Comparison of ENCODE assay signal across 11 cellular contexts in genomic region chrX:40100537-40101429, GRCh38. TPM values are rescaled to one million over a fixed set of nuclear protein-coding genes. Genes with fewer than 3 reads are reported as not detected.
DNase-seq lines count a peak whose midpoint lies in the region; ATAC-seq and TF ChIP-seq lines count a peak whose summit lies in the region.
"Had no signal": no experiment of that assay in that cellular context is flagged by ENCODE, and none has a peak within 500 bp of the region (broad histone marks: within the 10 kb centered on the region; RNA-seq: fewer than 3 reads in every experiment).

No MANE protein-coding gene starts in this region.

- H3K9me2 ChIP-seq in OCI-LY7 (ENCODE audit: insufficient read depth, low read length) = no peaks in the 10 kb centered on the region

- CTCF ChIA-PET in HEK293 (lab: Yijun Ruan, JAX) (interaction anchor here (0.6 kb wide), 1 partner anchor 169 kb away, joined by 3 read pairs; no protein-coding TSS in a partner anchor), OCI-LY7 (lab: Charles Lee; ENCODE audit: unreplicated experiment) (no interaction called here)

- intact Hi-C loops in OCI-LY7 (cut with micrococcal nuclease; ENCODE audit: unreplicated experiment) (no loop called here), stomach (cut with DNase I; ENCODE audit: low total_unique reads) (no loop called here)

- H3K4me1 ChIP-seq in HEK293 (ENCODE audit: control insufficient read depth, insufficient read depth, low read length) (peaks cover 20% of the 10 kb centered on the region), OCI-LY7 (ENCODE audit: insufficient read depth, low read length, poor library complexity, severe bottlenecking) (peaks cover 57% of the 10 kb centered on the region), gastroesophageal sphincter (peaks cover 0 to 29% (median 7%) of the 10 kb centered on the region in 3 donors), stomach (peaks cover 9 to 66% (median 35%) of the 10 kb centered on the region in 4 donors)

- H4K20me1 ChIP-seq in OCI-LY7 (ENCODE audit: insufficient read depth, low read length) = no peaks in the 10 kb centered on the region

- peak overlapping the region; percentile 96 for H3K4me2 ChIP-seq in OCI-LY7 (ENCODE audit: low read length)

- H3K79me2 ChIP-seq in OCI-LY7 (ENCODE audit: insufficient read depth, low read depth, low read length) = peaks cover 5% of the 10 kb centered on the region; the same call in 1 of the 2 replicates

- ATAC-seq in gastroesophageal sphincter = no peak
- ATAC-seq: naive thymus-derived CD4-positive, alpha-beta T cell had no signal

- DNase-seq in OCI-LY7 (ENCODE audit: low spot score) (no peak), stomach (no peak), cerebellar nuclear complex (lab: John Stamatoyannopoulos, UW) (no peak), amygdala (lab: John Stamatoyannopoulos, UW) (no peak)
- no peak for DNase-seq in activated effector memory CD4-positive, alpha-beta T cell treated with Interleukin-2 at 50 U/mL for 16 hours
- DNase-seq: DMS 273 treated with DMSO at 0.1 percent for 48 hours; naive thymus-derived CD4-positive, alpha-beta T cell; stimulated activated naive CD4-positive, alpha-beta T cell; SW 1271 had no signal

- H3K36me3 ChIP-seq in HEK293 (ENCODE audit: control insufficient read depth in 2 of 2, insufficient read depth in 1 of 2, low read length in 2 of 2) (no peaks in the 10 kb centered on the region), OCI-LY7 (ENCODE audit: insufficient read depth, low read length) (no peaks in the 10 kb centered on the region), gastroesophageal sphincter (no peaks in the 10 kb centered on the region), stomach (no peaks in the 10 kb centered on the region)

- no peaks in the 10 kb centered on the region for H3K27me3 ChIP-seq in gastroesophageal sphincter
- peaks cover 0 to 81% (median 12%) of the 10 kb centered on the region in 3 donors for H3K27me3 ChIP-seq in stomach

- POLR2A ChIA-PET in HEK293 (lab: Yijun Ruan, JAX) = interaction anchor here (0.6 to 4.9 kb wide), 4 partner anchors 7 to 459 kb away, joined by 3 to 50 read pairs (median 4); no protein-coding TSS in a partner anchor
- POLR2A ChIA-PET in OCI-LY7 (lab: Charles Lee) = interaction anchor here (0.5 to 4.9 kb wide), 2 partner anchors 23 to 69 kb away, joined by 3 to 55 read pairs; no protein-coding TSS in a partner anchor

- TF ChIP-seq POLR2A in gastroesophageal sphincter (IDR thresholded peaks at IDR 0.05) (no peak), stomach (IDR thresholded peaks at IDR 0.05) (no peak)

- TF ChIP-seq EP300 in gastroesophageal sphincter (IDR thresholded peaks at IDR 0.05) (no peak), stomach (IDR thresholded peaks at IDR 0.05) (no peak)

- BruUV-seq in OCI-LY7 (replicated peaks; lab: Mats Ljungman, UMichigan) = no TSS peak

- H3K4me3 ChIP-seq in HEK293 (ENCODE audit: low read depth, low read length) (no peak overlapping the region), OCI-LY7 (ENCODE audit: low read depth, low read length, poor library complexity, severe bottlenecking) (peak overlapping the region; percentile 90), gastroesophageal sphincter (no peak overlapping the region), stomach (no peak overlapping the region)

- TF ChIP-seq CTCF in HEK293 (tag by site-specific recombination; IDR thresholded peaks at IDR 0.05) (no peak), OCI-LY7 (conservative IDR thresholded peaks at IDR 0.05; ENCODE audit: low read length) (no peak), gastroesophageal sphincter (IDR thresholded peaks at IDR 0.05) (no peak), stomach (IDR thresholded peaks at IDR 0.05) (no peak)

- H3K9me3 ChIP-seq in HEK293 (ENCODE audit: control insufficient read depth, insufficient read depth, low read depth, low read length) = no peaks in the 10 kb centered on the region
- no peaks in the 10 kb centered on the region for H3K9me3 ChIP-seq in OCI-LY7 (ENCODE audit: low read length)
- no peaks in the 10 kb centered on the region for H3K9me3 ChIP-seq in gastroesophageal sphincter
- H3K9me3 ChIP-seq in stomach = peaks cover 0 to 11% (median 0%) of the 10 kb centered on the region in 4 donors

- no peak overlapping the region for H2AFZ ChIP-seq in OCI-LY7 (ENCODE audit: low read length)

- H3K27ac ChIP-seq in HEK293 (ENCODE audit: extremely low read depth, low read depth, low read length) (peak overlapping the region; percentile 99; the same call in 1 of the 2 replicates), OCI-LY7 (ENCODE audit: low read depth, low read length, poor library complexity, severe bottlenecking) (peak overlapping the region; percentile 99), gastroesophageal sphincter (peak overlapping the region; percentile 24 to 90 (median 66)), stomach (peak overlapping the region; percentile 25 to 95 (median 89))

- 26 to 100% methylated on average over 1 to 9 of the region's 31 CpGs for WGBS in gastroesophageal sphincter (ENCODE audit: low coverage in 1 of 2), 2 donors
- WGBS in stomach, 5 donors = 28 to 76% (median 68%) methylated on average over 27 to 31 of the region's 31 CpGs

TF ChIP-seq in HEK293, 187 proteins besides CTCF, POLR2A, EP300 and RAD21 (continues in another document):
- TF ChIP-seq ZBTB17 (tag by site-specific recombination; IDR thresholded peaks at IDR 0.05) (peak; percentile 64), PRDM1 (tag by site-specific recombination; IDR thresholded peaks at IDR 0.05) (0 out of 2 replicates have a peak, but pooled peaks have one; percentile 28), SETDB1 (IDR thresholded peaks at IDR 0.05; ENCODE audit: insufficient read length, low read length) (no peak), ZNF707 (tag by site-specific recombination; IDR thresholded peaks at IDR 0.05) (no peak), GLIS1 (tag by site-specific recombination; IDR thresholded peaks at IDR 0.05) (peak; percentile 89), ZBTB20 (tag by site-specific recombination; IDR thresholded peaks at IDR 0.05) (peak; percentile 67; the same call in 1 of the 2 replicates), ZNF518A (tag by site-specific recombination; conservative IDR thresholded peaks at IDR 0.05; ENCODE audit: low read depth) (no peak)

RNA-seq across cellular contexts. Expression of gene BCOR, which starts 3.0 kb away (rescaled TPM):
- 55.6 and 64.3 TPM in 2 replicates for total RNA-seq in OCI-LY7 (2014; rRNA removed; shearing (Covaris generic))
- 48.0 and 52.2 TPM in 2 replicates for total RNA-seq in OCI-LY7 (2022)
- total RNA-seq in gastroesophageal sphincter = 10 to 100 TPM; 18.4 to 27.4 (median 21.4) TPM
- 10 to 100 TPM; 11.0 to 45.5 (median 34.8) TPM for total RNA-seq in stomach
- polyA plus RNA-seq in stomach = 10 to 100 TPM in 1 of 3 donors, 1 to 10 TPM in 2; 4.4 to 11.8 (median 5.0) TPM
